7 cellular contexts compared by ENCODE assay signal in genomic region chr9:42792725-42793124, GRCh38.
DNase-seq lines count a peak whose midpoint lies in the region; TF ChIP-seq lines count a peak whose summit lies in the region.
"Not testable (repeated sequence)": the region's sequence is repeated elsewhere in the genome, so short reads cannot be mapped to it uniquely, and the experiment has no call there.

No MANE protein-coding gene starts in this region.

- not testable (repeated sequence) for H3K36me3 ChIP-seq in H7 (replicated peaks; ENCODE audit: control insufficient read depth, insufficient read depth, low read length)

- BruUV-seq in Calu3 (replicated peaks; lab: Mats Ljungman, UMichigan), result not testable (repeated sequence)

- not testable (repeated sequence) for H3K9me3 Mint-ChIP-seq in Calu3 (ENCODE audit: low read depth, unreplicated experiment)

- DNase-seq in Calu3 (peak; percentile 41), DMS 273 treated with DMSO at 0.1 percent for 48 hours (lab: John Stamatoyannopoulos, UW) (peak; percentile 6), H7 (peak; percentile 45), epithelial cell of esophagus (ENCODE audit: low read depth) (peak; percentile 8), iPS-NIHi11 (ENCODE audit: low spot score) (peak; percentile 4), retina (peak; percentile 1)

- not testable (repeated sequence) for H3K4me1 Mint-ChIP-seq in Calu3 (ENCODE audit: low read depth, unreplicated experiment)

- H3K27me3 Mint-ChIP-seq in Calu3 (ENCODE audit: unreplicated experiment), result not testable (repeated sequence)

- H3K4me3 Mint-ChIP-seq in Calu3 (ENCODE audit: low read depth, unreplicated experiment), result peak overlapping the region; percentile 12

- not testable (repeated sequence) for H3K27ac Mint-ChIP-seq in Calu3 (ENCODE audit: unreplicated experiment)

- intact Hi-C loops in Calu3 (cut with micrococcal nuclease; ENCODE audit: unreplicated experiment), result not testable (repeated sequence)

- H3K36me3 Mint-ChIP-seq in Calu3 (ENCODE audit: insufficient read depth, unreplicated experiment), result not testable (repeated sequence)

- CTCF ChIA-PET in Calu3 (lab: Charles Lee), result not testable (repeated sequence)

- H3K27ac ChIP-seq in VCaP, result not testable (repeated sequence)

- not testable (repeated sequence) for H3K4me3 ChIP-seq in H7 (ENCODE audit: insufficient read depth, low read depth, low read length); epithelial cell of esophagus (ENCODE audit: low read length)

- H3K27me3 ChIP-seq in H7 (ENCODE audit: control insufficient read depth, insufficient read depth, low read length), result not testable (repeated sequence)

- not testable (repeated sequence) for TF ChIP-seq CTCF in Calu3 (IDR thresholded peaks at IDR 0.05; ENCODE audit: unreplicated experiment); epithelial cell of esophagus (IDR thresholded peaks at IDR 0.05; ENCODE audit: insufficient read depth, low read depth, low read length, missing control alignments)
- 0 out of 2 replicates have a peak, but pooled peaks have one; percentile 7 for TF ChIP-seq CTCF in VCaP (conservative IDR thresholded peaks at IDR 0.05)
